In genomic region chr2:183224933-183225332, GRCh38 we compare ENCODE assay signal across 23 cellular contexts.
DNase-seq lines count a peak whose midpoint lies in the region; ATAC-seq and TF ChIP-seq lines count a peak whose summit lies in the region.
"Had no signal": no experiment of that assay in that cellular context is flagged by ENCODE, and none has a peak within 500 bp of the region (broad histone marks: within the 10 kb centered on the region; RNA-seq: fewer than 3 reads in every experiment).

No MANE protein-coding gene starts in this region.

- intact Hi-C loops in left colon (cut with DNase I, micrococcal nuclease) = no loop called here

- DNase-seq in Ammon's horn (ENCODE audit: low spot score) = peak; percentile 63
- peak; percentile 15 for DNase-seq in NCI-H1694 treated with DMSO at 0.1 percent for 48 hours (lab: John Stamatoyannopoulos, UW)
- peak; percentile 14 to 18 for DNase-seq in cardiac fibroblast (ENCODE audit: low read depth in 2 of 2)
- DNase-seq in kidney glomerular epithelial cell (lab: John Stamatoyannopoulos, UW) = peak; percentile 26
- DNase-seq in NCI-H774 (lab: John Stamatoyannopoulos, UW) = no peak
- no peak for DNase-seq in left colon
- DNase-seq in foreskin melanocyte = no peak
- DNase-seq: activated CD4-positive, alpha-beta T cell treated with anti-CD3 and anti-CD28 coated beads for 36 hours; activated naive CD4-positive, alpha-beta T cell treated with anti-CD3 and anti-CD28 coated beads for 36 hours; activated T-cell treated with anti-CD3 and anti-CD28 coated beads, Interleukin-2, amount 50 U/mL, for 48 hours; CD4-positive, alpha-beta T cell; cerebellar nuclear complex; effector memory CD4-positive, alpha-beta T cell; GF-D8; Kasumi-1; left ventricle myocardium superior; NCI-H1092; NCI-H2029; NCI-H2227 treated with DMSO at 0.1 percent for 48 hours; PC-9; substantia nigra had no signal

- no peak overlapping the region for H3K4me3 ChIP-seq in cardiac fibroblast (replicated peaks in 1 of 2; ENCODE audit: low read depth in 2 of 2, low read length in 2 of 2)
- H3K4me3 ChIP-seq: PC-9 had no signal

- ATAC-seq in left colon = no peak
- ATAC-seq in GM18520 (IDR thresholded peaks at IDR 0.05; ENCODE audit: unreplicated experiment) = no peak
- ATAC-seq: activated CD4-positive, alpha-beta T cell treated with anti-CD3 and anti-CD28 coated beads for 36 hours; esophagus mucosa; left ventricle myocardium superior had no signal

- TF ChIP-seq CTCF in cardiac fibroblast (IDR thresholded peaks at IDR 0.05; ENCODE audit: low read depth, low read length) = no peak

Comparison
In these comparisons a context has a peak if more than half of its experiments do, and no peak if none do; other contexts are left out.
1. DNase-seq: peak in Ammon's horn (single experiment), NCI-H1694 treated with DMSO at 0.1 percent for 48 hours (single experiment), cardiac fibroblast (2 of 2) and kidney glomerular epithelial cell (single experiment); none in NCI-H774 (single experiment), left colon (0 of 2) and foreskin melanocyte (single experiment).